ENCODE assay signal across 24 cellular contexts in the genomic region with DNA sequence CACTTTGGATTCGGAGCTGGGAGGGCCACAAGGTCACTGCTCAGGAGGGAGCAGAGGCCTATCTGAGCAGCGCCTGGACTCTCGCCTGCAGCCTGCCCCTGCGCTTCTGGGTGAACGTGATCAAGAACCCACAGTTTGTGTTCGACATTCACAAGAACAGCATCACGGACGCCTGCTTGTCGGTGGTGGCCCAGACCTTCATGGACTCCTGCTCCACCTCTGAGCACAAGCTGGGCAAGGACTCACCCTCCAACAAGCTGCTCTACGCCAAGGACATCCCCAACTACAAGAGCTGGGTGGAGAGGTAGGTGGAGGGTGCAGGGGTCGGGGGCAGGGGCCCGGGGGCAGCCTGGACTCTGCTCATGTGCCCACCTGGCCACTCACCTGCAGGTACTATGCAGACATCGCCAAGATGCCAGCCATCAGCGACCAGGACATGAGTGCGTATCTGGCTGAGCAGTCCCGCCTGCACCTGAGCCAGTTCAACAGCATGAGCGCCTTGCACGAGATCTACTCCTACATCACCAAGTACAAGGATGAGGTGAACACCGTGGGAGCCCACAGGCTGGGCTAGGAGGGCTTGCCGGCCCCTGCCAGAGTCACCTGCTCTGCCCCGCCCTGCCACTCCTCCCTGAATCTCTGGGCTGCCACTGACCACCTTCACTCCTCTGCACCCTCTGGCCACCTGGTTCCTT.
"Had no signal": no experiment of that assay in that cellular context is flagged by ENCODE, and none has a peak within 500 bp of the region (broad histone marks: within the 10 kb centered on the region; RNA-seq: fewer than 3 reads in every experiment).

No MANE protein-coding gene starts in this region.

- ATAC-seq: activated CD4-positive, alpha-beta T cell treated with anti-CD3 and anti-CD28 coated beads for 36 hours; activated naive CD4-positive, alpha-beta T cell treated with anti-CD3 and anti-CD28 coated beads, Interleukin-2, amount 50 U/mL, for 72 hours; activated T-cell treated with anti-CD3 and anti-CD28 coated beads, Interleukin-2, amount 50 U/mL, for 72 hours; esophagus mucosa had no signal

- H3K27me3 Mint-ChIP-seq: activated CD4-positive, alpha-beta memory T cell treated with anti-CD3 and anti-CD28 coated beads, Interleukin-2, amount 10 ng/mL, durations not matched to agents 7 days and 5 days; activated CD4-positive, alpha-beta T cell treated with anti-CD3 and anti-CD28 coated beads for 36 hours; activated CD4-positive, alpha-beta T cell treated with anti-CD3 and anti-CD28 coated beads, Interleukin-2, amount 10 ng/mL, durations not matched to agents 24 days and 14 days; activated naive CD4-positive, alpha-beta T cell treated with anti-CD3 and anti-CD28 coated beads, Interleukin-2, amount 10 ng/mL, durations not matched to agents 7 days and 5 days; activated T-cell treated with anti-CD3 and anti-CD28 coated beads, Interleukin-2, amount 50 U/mL, for 24 hours had no signal

- H3K4me3 Mint-ChIP-seq: activated CD4-positive, alpha-beta memory T cell treated with anti-CD3 and anti-CD28 coated beads, Interleukin-2, amount 10 ng/mL, durations not matched to agents 7 days and 5 days; activated CD4-positive, alpha-beta T cell treated with anti-CD3 and anti-CD28 coated beads for 36 hours; activated CD4-positive, alpha-beta T cell treated with anti-CD3 and anti-CD28 coated beads, Interleukin-2, amount 10 ng/mL, durations not matched to agents 24 days and 14 days; activated naive CD4-positive, alpha-beta T cell treated with anti-CD3 and anti-CD28 coated beads, Interleukin-2, amount 10 ng/mL, durations not matched to agents 7 days and 5 days; activated T-cell treated with anti-CD3 and anti-CD28 coated beads, Interleukin-2, amount 50 U/mL, for 24 hours; activated T-cell treated with anti-CD3 and anti-CD28 coated beads, Interleukin-2, amount 50 U/mL, for 72 hours; endodermal cell had no signal

- H3K27me3 ChIP-seq: brain microvascular endothelial cell, colonic mucosa, dorsolateral prefrontal cortex had no signal

- DNase-seq: activated CD4-positive, alpha-beta memory T cell treated with anti-CD3 and anti-CD28 coated beads, Interleukin-2, amount 10 ng/mL, durations not matched to agents 7 days and 5 days; activated CD4-positive, alpha-beta T cell treated with anti-CD3 and anti-CD28 coated beads for 36 hours; activated CD4-positive, alpha-beta T cell treated with anti-CD3 and anti-CD28 coated beads, Interleukin-2, amount 10 ng/mL, durations not matched to agents 24 days and 14 days; activated CD4-positive, CD25-positive, alpha-beta regulatory T cell; activated CD4-positive, CD25-positive, alpha-beta regulatory T cell treated with anti-CD3 and anti-CD28 coated beads, Interleukin-2, amount 50 U/mL, for 72 hours; activated CD8-positive, alpha-beta memory T cell treated with anti-CD3 and anti-CD28 coated beads, Interleukin-2, amount 50 U/mL, for 48 hours; activated gamma-delta T cell; activated naive CD4-positive, alpha-beta T cell; activated naive CD4-positive, alpha-beta T cell treated with anti-CD3 and anti-CD28 coated beads, Interleukin-2, amount 10 ng/mL, durations not matched to agents 7 days and 5 days; activated T-cell treated with anti-CD3 and anti-CD28 coated beads for 4 hours; activated T-cell treated with anti-CD3 and anti-CD28 coated beads, Interleukin-2, amount 50 U/mL, for 24 hours; activated T-cell treated with anti-CD3 and anti-CD28 coated beads, Interleukin-2, amount 50 U/mL, for 72 hours; amniotic stem cell; anterior cingulate cortex; brain microvascular endothelial cell; caudate nucleus; colonic mucosa; dorsolateral prefrontal cortex; effector memory CD4-positive, alpha-beta T cell; endodermal cell; foreskin fibroblast; T-helper 2 cell had no signal

- H3K4me3 ChIP-seq: colonic mucosa, dorsolateral prefrontal cortex had no signal

- H3K36me3 Mint-ChIP-seq: activated naive CD4-positive, alpha-beta T cell treated with anti-CD3 and anti-CD28 coated beads, Interleukin-2, amount 10 ng/mL, durations not matched to agents 7 days and 5 days; activated naive CD4-positive, alpha-beta T cell treated with anti-CD3 and anti-CD28 coated beads, Interleukin-2, amount 50 U/mL, for 72 hours had no signal

- H3K9me3 ChIP-seq: colonic mucosa had no signal

- H3K27ac ChIP-seq: brain microvascular endothelial cell, colonic mucosa had no signal

- H3K4me1 Mint-ChIP-seq: activated CD4-positive, alpha-beta memory T cell treated with anti-CD3 and anti-CD28 coated beads, Interleukin-2, amount 10 ng/mL, durations not matched to agents 7 days and 5 days; activated CD4-positive, alpha-beta T cell treated with anti-CD3 and anti-CD28 coated beads for 36 hours; activated CD4-positive, alpha-beta T cell treated with anti-CD3 and anti-CD28 coated beads, Interleukin-2, amount 10 ng/mL, durations not matched to agents 24 days and 14 days; activated naive CD4-positive, alpha-beta T cell treated with anti-CD3 and anti-CD28 coated beads, Interleukin-2, amount 10 ng/mL, durations not matched to agents 7 days and 5 days; endodermal cell had no signal

- H3K27ac Mint-ChIP-seq: activated CD4-positive, alpha-beta memory T cell treated with anti-CD3 and anti-CD28 coated beads, Interleukin-2, amount 10 ng/mL, durations not matched to agents 7 days and 5 days; activated CD4-positive, alpha-beta T cell treated with anti-CD3 and anti-CD28 coated beads for 36 hours; activated CD4-positive, alpha-beta T cell treated with anti-CD3 and anti-CD28 coated beads, Interleukin-2, amount 10 ng/mL, durations not matched to agents 24 days and 14 days; activated naive CD4-positive, alpha-beta T cell treated with anti-CD3 and anti-CD28 coated beads, Interleukin-2, amount 10 ng/mL, durations not matched to agents 7 days and 5 days; activated naive CD4-positive, alpha-beta T cell treated with anti-CD3 and anti-CD28 coated beads, Interleukin-2, amount 50 U/mL, for 72 hours; activated T-cell treated with anti-CD3 and anti-CD28 coated beads, Interleukin-2, amount 50 U/mL, for 24 hours; activated T-cell treated with anti-CD3 and anti-CD28 coated beads, Interleukin-2, amount 50 U/mL, for 72 hours; endodermal cell had no signal

- H3K9me3 Mint-ChIP-seq: activated CD4-positive, alpha-beta memory T cell treated with anti-CD3 and anti-CD28 coated beads, Interleukin-2, amount 10 ng/mL, durations not matched to agents 7 days and 5 days; activated CD4-positive, alpha-beta T cell treated with anti-CD3 and anti-CD28 coated beads, Interleukin-2, amount 10 ng/mL, durations not matched to agents 24 days and 14 days; activated naive CD4-positive, alpha-beta T cell treated with anti-CD3 and anti-CD28 coated beads, Interleukin-2, amount 10 ng/mL, durations not matched to agents 7 days and 5 days; activated naive CD4-positive, alpha-beta T cell treated with anti-CD3 and anti-CD28 coated beads, Interleukin-2, amount 50 U/mL, for 72 hours; activated T-cell treated with anti-CD3 and anti-CD28 coated beads, Interleukin-2, amount 50 U/mL, for 24 hours; activated T-cell treated with anti-CD3 and anti-CD28 coated beads, Interleukin-2, amount 50 U/mL, for 72 hours; endodermal cell had no signal
